Comparison of ENCODE assay signal across 1 cellular context in the genomic region with DNA sequence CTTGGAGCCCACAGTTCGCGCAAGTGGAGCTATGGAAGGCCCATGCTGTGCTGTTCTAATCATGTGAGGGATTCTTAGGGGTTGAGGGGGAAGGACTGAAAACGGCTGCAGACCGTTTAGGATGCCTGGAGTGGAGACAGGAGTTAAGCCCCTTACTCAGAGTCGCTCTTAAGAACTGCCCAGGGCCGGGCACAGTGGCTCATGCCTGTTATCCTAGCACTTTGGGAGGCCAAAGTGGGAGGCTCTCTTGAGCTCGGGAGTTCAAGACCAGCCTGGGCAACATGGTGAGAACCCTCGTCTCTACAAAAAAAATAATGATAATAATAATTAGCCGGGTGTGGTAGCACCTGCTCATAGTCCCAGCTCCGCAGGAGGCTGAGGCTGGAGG.
TF ChIP-seq lines count a peak whose summit lies in the region.

No MANE protein-coding gene starts in this region.

TF ChIP-seq in liver, 16 proteins besides CTCF, POLR2A, EP300 and RAD21:
- TF ChIP-seq JUND (IDR thresholded peaks at IDR 0.05) = no peak
- TF ChIP-seq NR2F2 (IDR thresholded peaks at IDR 0.05) = no peak
- no peak for TF ChIP-seq EGR1 (IDR thresholded peaks at IDR 0.05; ENCODE audit: low read depth in 2 of 2)
- no peak for TF ChIP-seq RXRA (IDR thresholded peaks at IDR 0.05)
- no peak for TF ChIP-seq HNF4A (conservative IDR thresholded peaks at IDR 0.05)
- no peak for TF ChIP-seq YY1 (IDR thresholded peaks at IDR 0.05)
- TF ChIP-seq, protein P1, sequence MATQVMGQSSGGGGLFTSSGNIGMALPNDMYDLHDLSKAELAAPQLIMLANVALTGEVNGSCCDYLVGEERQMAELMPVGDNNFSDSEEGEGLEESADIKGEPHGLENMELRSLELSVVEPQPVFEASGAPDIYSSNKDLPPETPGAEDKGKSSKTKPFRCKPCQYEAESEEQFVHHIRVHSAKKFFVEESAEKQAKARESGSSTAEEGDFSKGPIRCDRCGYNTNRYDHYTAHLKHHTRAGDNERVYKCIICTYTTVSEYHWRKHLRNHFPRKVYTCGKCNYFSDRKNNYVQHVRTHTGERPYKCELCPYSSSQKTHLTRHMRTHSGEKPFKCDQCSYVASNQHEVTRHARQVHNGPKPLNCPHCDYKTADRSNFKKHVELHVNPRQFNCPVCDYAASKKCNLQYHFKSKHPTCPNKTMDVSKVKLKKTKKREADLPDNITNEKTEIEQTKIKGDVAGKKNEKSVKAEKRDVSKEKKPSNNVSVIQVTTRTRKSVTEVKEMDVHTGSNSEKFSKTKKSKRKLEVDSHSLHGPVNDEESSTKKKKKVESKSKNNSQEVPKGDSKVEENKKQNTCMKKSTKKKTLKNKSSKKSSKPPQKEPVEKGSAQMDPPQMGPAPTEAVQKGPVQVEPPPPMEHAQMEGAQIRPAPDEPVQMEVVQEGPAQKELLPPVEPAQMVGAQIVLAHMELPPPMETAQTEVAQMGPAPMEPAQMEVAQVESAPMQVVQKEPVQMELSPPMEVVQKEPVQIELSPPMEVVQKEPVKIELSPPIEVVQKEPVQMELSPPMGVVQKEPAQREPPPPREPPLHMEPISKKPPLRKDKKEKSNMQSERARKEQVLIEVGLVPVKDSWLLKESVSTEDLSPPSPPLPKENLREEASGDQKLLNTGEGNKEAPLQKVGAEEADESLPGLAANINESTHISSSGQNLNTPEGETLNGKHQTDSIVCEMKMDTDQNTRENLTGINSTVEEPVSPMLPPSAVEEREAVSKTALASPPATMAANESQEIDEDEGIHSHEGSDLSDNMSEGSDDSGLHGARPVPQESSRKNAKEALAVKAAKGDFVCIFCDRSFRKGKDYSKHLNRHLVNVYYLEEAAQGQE (IDR thresholded peaks at IDR 0.05) = no peak
- TF ChIP-seq, protein P2, sequence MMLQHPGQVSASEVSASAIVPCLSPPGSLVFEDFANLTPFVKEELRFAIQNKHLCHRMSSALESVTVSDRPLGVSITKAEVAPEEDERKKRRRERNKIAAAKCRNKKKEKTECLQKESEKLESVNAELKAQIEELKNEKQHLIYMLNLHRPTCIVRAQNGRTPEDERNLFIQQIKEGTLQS (IDR thresholded peaks at IDR 0.05) = no peak
- TF ChIP-seq FOXA1 (IDR thresholded peaks at IDR 0.05) = no peak
- no peak for TF ChIP-seq FOXA2 (IDR thresholded peaks at IDR 0.05)
- TF ChIP-seq, protein P3, sequence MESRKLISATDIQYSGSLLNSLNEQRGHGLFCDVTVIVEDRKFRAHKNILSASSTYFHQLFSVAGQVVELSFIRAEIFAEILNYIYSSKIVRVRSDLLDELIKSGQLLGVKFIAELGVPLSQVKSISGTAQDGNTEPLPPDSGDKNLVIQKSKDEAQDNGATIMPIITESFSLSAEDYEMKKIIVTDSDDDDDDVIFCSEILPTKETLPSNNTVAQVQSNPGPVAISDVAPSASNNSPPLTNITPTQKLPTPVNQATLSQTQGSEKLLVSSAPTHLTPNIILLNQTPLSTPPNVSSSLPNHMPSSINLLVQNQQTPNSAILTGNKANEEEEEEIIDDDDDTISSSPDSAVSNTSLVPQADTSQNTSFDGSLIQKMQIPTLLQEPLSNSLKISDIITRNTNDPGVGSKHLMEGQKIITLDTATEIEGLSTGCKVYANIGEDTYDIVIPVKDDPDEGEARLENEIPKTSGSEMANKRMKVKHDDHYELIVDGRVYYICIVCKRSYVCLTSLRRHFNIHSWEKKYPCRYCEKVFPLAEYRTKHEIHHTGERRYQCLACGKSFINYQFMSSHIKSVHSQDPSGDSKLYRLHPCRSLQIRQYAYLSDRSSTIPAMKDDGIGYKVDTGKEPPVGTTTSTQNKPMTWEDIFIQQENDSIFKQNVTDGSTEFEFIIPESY (IDR thresholded peaks at IDR 0.05) = no peak
